In genomic region chr14:39219075-39219499, GRCh38 we compare ENCODE assay signal across 1 cellular context.
TF ChIP-seq lines count a peak whose summit lies in the region.

No MANE protein-coding gene starts in this region.

TF ChIP-seq in GM23338, 12 proteins besides CTCF, POLR2A, EP300 and RAD21 (continued from another document):
- no peak for TF ChIP-seq REST (IDR thresholded peaks at IDR 0.05; ENCODE audit: unreplicated experiment)
- TF ChIP-seq STAT1 (IDR thresholded peaks at IDR 0.05; ENCODE audit: unreplicated experiment), result no peak
- TF ChIP-seq ZNF462 (CRISPR knock-in tag; IDR thresholded peaks at IDR 0.05), result no peak
- TF ChIP-seq JUNB (IDR thresholded peaks at IDR 0.05; ENCODE audit: unreplicated experiment), result no peak
- no peak for TF ChIP-seq EZH2phosphoT487 (IDR thresholded peaks at IDR 0.05; ENCODE audit: unreplicated experiment)
- no peak for TF ChIP-seq CREB1 (CRISPR knock-in tag; IDR thresholded peaks at IDR 0.05; ENCODE audit: low read depth)
- no peak for TF ChIP-seq ZNF114 (CRISPR knock-in tag; IDR thresholded peaks at IDR 0.05)
- TF ChIP-seq ETS1 (IDR thresholded peaks at IDR 0.05), result no peak
- no peak for TF ChIP-seq ZNF331 (CRISPR knock-in tag; IDR thresholded peaks at IDR 0.05; ENCODE audit: low read depth)
